1 cellular context compared by ENCODE assay signal in genomic region chr10:97292097-97292861, GRCh38.
TF ChIP-seq lines count a peak whose summit lies in the region.

Gene ARHGAP19 (minus strand): TSS chr10:97292637. CDS start chr10:97292627, 10 bp downstream.

TF ChIP-seq in HepG2, 621 proteins besides CTCF, POLR2A, EP300 and RAD21 (continued from another document and continues in another):
- TF ChIP-seq DZIP1 (CRISPR knock-in tag; IDR thresholded peaks at IDR 0.05) (no peak), HMGA1 (CRISPR knock-in tag; conservative IDR thresholded peaks at IDR 0.05) (no peak), ZNF749 (CRISPR knock-in tag; IDR thresholded peaks at IDR 0.05; ENCODE audit: borderline replicate concordance) (peak; percentile 40; the same call in 1 of the 2 replicates), CHD2 (IDR thresholded peaks at IDR 0.05; ENCODE audit: low read depth, low read length) (peak; percentile 13; the same call in 1 of the 2 replicates), SP5 (CRISPR knock-in tag; IDR thresholded peaks at IDR 0.05; ENCODE audit: borderline replicate concordance, low read depth) (peak; percentile 39; the same call in 1 of the 2 replicates), ZSCAN21 (CRISPR knock-in tag; IDR thresholded peaks at IDR 0.05; ENCODE audit: borderline replicate concordance) (peak; percentile 53; the same call in 1 of the 2 replicates), SOX6 (IDR thresholded peaks at IDR 0.05) (no peak), SOX6 (CRISPR knock-in tag; IDR thresholded peaks at IDR 0.05) (peak; percentile 75), ZNF878 (CRISPR knock-in tag; IDR thresholded peaks at IDR 0.05) (peak; percentile 40; the same call in 1 of the 2 replicates), PLRG1 (conservative IDR thresholded peaks at IDR 0.05) (no peak), YY1 (IDR thresholded peaks at IDR 0.05; ENCODE audit: insufficient read depth, insufficient replicate concordance, low read depth, low read length) (peak; percentile 90), ZNF44 (CRISPR knock-in tag; IDR thresholded peaks at IDR 0.05) (peak; percentile 70; the same call in 1 of the 2 replicates), RELA (CRISPR knock-in tag; IDR thresholded peaks at IDR 0.05) (peak; percentile 87; the same call in 1 of the 2 replicates), HDAC1 (CRISPR knock-in tag; IDR thresholded peaks at IDR 0.05) (peak; percentile 88), ZNF451 (CRISPR knock-in tag; IDR thresholded peaks at IDR 0.05) (no peak), ZNF350 (CRISPR knock-in tag; IDR thresholded peaks at IDR 0.05; ENCODE audit: borderline replicate concordance, low read depth) (peak; percentile 96), ZNF691 (CRISPR knock-in tag; IDR thresholded peaks at IDR 0.05; ENCODE audit: borderline replicate concordance, low read depth) (no peak), NFIC (IDR thresholded peaks at IDR 0.05; ENCODE audit: low read length) (no peak), HHEX (CRISPR knock-in tag; IDR thresholded peaks at IDR 0.05) (no peak), ZNF7 (CRISPR knock-in tag; IDR thresholded peaks at IDR 0.05) (no peak), CCAR2 (optimal IDR thresholded peaks at IDR 0.05; ENCODE audit: low read depth, low read length) (no peak), TOPORS (CRISPR knock-in tag; IDR thresholded peaks at IDR 0.05) (peak; percentile 47; the same call in 1 of the 2 replicates), TEAD2 (CRISPR knock-in tag; IDR thresholded peaks at IDR 0.05) (no peak; the same call in 1 of the 2 replicates), RARA (CRISPR knock-in tag; IDR thresholded peaks at IDR 0.05) (0 out of 2 replicates have a peak, but pooled peaks have one; percentile 9), MEF2D (CRISPR knock-in tag; IDR thresholded peaks at IDR 0.05) (no peak), MIER3 (CRISPR knock-in tag; IDR thresholded peaks at IDR 0.05; ENCODE audit: borderline replicate concordance) (peak; percentile 16; the same call in 1 of the 2 replicates), ZNF615 (CRISPR knock-in tag; IDR thresholded peaks at IDR 0.05; ENCODE audit: borderline replicate concordance) (no peak), SRSF4 (IDR thresholded peaks at IDR 0.05; ENCODE audit: low read depth, low read length, poor library complexity, severe bottlenecking) (no peak), RFXANK (CRISPR knock-in tag; IDR thresholded peaks at IDR 0.05) (no peak), SOX5 (CRISPR knock-in tag; IDR thresholded peaks at IDR 0.05; ENCODE audit: borderline replicate concordance) (no peak), SATB2 (CRISPR knock-in tag; IDR thresholded peaks at IDR 0.05) (no peak), ONECUT2 (CRISPR knock-in tag; IDR thresholded peaks at IDR 0.05) (no peak), ZNF577 (CRISPR knock-in tag; IDR thresholded peaks at IDR 0.05; ENCODE audit: borderline replicate concordance, low read depth) (no peak), ZFP1 (CRISPR knock-in tag; IDR thresholded peaks at IDR 0.05) (0 out of 2 replicates have a peak, but pooled peaks have one; percentile 8), ZNF549 (CRISPR knock-in tag; IDR thresholded peaks at IDR 0.05) (no peak), ZNF232 (CRISPR knock-in tag; IDR thresholded peaks at IDR 0.05; ENCODE audit: borderline replicate concordance) (no peak), NFKB2 (CRISPR knock-in tag; IDR thresholded peaks at IDR 0.05; ENCODE audit: borderline replicate concordance) (peak; percentile 74; the same call in 1 of the 2 replicates), MEIS2 (CRISPR knock-in tag; IDR thresholded peaks at IDR 0.05) (peak; percentile 88), ZNF781 (CRISPR knock-in tag; IDR thresholded peaks at IDR 0.05; ENCODE audit: borderline replicate concordance, not compliant biosample characterization) (peak; percentile 79), ZNF607 (CRISPR knock-in tag; IDR thresholded peaks at IDR 0.05; ENCODE audit: borderline replicate concordance) (no peak), ATF1 (CRISPR knock-in tag; IDR thresholded peaks at IDR 0.05) (no peak; the same call in none of the 2 replicates), KDM3A (CRISPR knock-in tag; IDR thresholded peaks at IDR 0.05; ENCODE audit: low read depth) (no peak), CBX2 (IDR thresholded peaks at IDR 0.05; ENCODE audit: low read depth, low read length) (no peak), CBX2 (CRISPR knock-in tag; IDR thresholded peaks at IDR 0.05; ENCODE audit: low read depth) (peak; percentile 32; the same call in 1 of the 2 replicates), NFE2L2 (IDR thresholded peaks at IDR 0.05; ENCODE audit: low read length) (no peak), HNRNPLL (IDR thresholded peaks at IDR 0.05; ENCODE audit: low read depth, low read length, poor library complexity, severe bottlenecking) (peak; percentile 77), ATF6 (CRISPR knock-in tag; conservative IDR thresholded peaks at IDR 0.05) (no peak), ZNF282 (IDR thresholded peaks at IDR 0.05; ENCODE audit: partially characterized antibody) (no peak), ZKSCAN5 (CRISPR knock-in tag; IDR thresholded peaks at IDR 0.05) (no peak)
- TF ChIP-seq, protein P1, sequence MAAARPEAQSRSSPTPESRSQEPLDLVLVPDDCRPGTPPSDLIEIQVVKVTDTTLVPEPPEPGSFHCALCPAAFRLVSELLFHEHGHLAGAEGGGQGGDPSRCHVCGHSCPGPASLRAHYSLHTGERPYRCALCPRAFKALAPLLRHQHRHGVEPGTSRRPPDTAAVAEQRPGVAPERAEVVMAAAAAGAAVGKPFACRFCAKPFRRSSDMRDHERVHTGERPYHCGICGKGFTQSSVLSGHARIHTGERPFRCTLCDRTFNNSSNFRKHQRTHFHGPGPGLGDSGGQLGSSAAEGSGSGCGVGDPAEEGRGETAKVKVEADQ (CRISPR knock-in tag; IDR thresholded peaks at IDR 0.05; ENCODE audit: borderline replicate concordance), result peak; percentile 83
- TF ChIP-seq, protein P2, sequence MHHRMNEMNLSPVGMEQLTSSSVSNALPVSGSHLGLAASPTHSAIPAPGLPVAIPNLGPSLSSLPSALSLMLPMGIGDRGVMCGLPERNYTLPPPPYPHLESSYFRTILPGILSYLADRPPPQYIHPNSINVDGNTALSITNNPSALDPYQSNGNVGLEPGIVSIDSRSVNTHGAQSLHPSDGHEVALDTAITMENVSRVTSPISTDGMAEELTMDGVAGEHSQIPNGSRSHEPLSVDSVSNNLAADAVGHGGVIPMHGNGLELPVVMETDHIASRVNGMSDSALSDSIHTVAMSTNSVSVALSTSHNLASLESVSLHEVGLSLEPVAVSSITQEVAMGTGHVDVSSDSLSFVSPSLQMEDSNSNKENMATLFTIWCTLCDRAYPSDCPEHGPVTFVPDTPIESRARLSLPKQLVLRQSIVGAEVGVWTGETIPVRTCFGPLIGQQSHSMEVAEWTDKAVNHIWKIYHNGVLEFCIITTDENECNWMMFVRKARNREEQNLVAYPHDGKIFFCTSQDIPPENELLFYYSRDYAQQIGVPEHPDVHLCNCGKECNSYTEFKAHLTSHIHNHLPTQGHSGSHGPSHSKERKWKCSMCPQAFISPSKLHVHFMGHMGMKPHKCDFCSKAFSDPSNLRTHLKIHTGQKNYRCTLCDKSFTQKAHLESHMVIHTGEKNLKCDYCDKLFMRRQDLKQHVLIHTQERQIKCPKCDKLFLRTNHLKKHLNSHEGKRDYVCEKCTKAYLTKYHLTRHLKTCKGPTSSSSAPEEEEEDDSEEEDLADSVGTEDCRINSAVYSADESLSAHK (CRISPR knock-in tag; IDR thresholded peaks at IDR 0.05; ENCODE audit: borderline replicate concordance), result no peak
- TF ChIP-seq, protein P3, sequence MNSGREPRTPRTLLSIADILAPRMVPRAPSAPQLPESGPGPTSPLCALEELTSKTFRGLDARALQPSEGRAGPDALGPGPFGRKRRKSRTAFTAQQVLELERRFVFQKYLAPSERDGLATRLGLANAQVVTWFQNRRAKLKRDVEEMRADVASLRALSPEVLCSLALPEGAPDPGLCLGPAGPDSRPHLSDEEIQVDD (CRISPR knock-in tag; IDR thresholded peaks at IDR 0.05; ENCODE audit: borderline replicate concordance), result no peak
- TF ChIP-seq, protein P4, sequence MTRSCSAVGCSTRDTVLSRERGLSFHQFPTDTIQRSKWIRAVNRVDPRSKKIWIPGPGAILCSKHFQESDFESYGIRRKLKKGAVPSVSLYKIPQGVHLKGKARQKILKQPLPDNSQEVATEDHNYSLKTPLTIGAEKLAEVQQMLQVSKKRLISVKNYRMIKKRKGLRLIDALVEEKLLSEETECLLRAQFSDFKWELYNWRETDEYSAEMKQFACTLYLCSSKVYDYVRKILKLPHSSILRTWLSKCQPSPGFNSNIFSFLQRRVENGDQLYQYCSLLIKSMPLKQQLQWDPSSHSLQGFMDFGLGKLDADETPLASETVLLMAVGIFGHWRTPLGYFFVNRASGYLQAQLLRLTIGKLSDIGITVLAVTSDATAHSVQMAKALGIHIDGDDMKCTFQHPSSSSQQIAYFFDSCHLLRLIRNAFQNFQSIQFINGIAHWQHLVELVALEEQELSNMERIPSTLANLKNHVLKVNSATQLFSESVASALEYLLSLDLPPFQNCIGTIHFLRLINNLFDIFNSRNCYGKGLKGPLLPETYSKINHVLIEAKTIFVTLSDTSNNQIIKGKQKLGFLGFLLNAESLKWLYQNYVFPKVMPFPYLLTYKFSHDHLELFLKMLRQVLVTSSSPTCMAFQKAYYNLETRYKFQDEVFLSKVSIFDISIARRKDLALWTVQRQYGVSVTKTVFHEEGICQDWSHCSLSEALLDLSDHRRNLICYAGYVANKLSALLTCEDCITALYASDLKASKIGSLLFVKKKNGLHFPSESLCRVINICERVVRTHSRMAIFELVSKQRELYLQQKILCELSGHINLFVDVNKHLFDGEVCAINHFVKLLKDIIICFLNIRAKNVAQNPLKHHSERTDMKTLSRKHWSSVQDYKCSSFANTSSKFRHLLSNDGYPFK (CRISPR knock-in tag; IDR thresholded peaks at IDR 0.05; ENCODE audit: borderline replicate concordance), result peak; percentile 95; the same call in 1 of the 2 replicates
- TF ChIP-seq, protein P5, sequence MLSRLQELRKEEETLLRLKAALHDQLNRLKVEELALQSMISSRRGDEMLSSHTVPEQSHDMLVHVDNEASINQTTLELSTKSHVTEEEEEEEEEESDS (CRISPR knock-in tag; IDR thresholded peaks at IDR 0.05; ENCODE audit: borderline replicate concordance), result peak; percentile 79; the same call in 1 of the 2 replicates
- TF ChIP-seq, protein P6, sequence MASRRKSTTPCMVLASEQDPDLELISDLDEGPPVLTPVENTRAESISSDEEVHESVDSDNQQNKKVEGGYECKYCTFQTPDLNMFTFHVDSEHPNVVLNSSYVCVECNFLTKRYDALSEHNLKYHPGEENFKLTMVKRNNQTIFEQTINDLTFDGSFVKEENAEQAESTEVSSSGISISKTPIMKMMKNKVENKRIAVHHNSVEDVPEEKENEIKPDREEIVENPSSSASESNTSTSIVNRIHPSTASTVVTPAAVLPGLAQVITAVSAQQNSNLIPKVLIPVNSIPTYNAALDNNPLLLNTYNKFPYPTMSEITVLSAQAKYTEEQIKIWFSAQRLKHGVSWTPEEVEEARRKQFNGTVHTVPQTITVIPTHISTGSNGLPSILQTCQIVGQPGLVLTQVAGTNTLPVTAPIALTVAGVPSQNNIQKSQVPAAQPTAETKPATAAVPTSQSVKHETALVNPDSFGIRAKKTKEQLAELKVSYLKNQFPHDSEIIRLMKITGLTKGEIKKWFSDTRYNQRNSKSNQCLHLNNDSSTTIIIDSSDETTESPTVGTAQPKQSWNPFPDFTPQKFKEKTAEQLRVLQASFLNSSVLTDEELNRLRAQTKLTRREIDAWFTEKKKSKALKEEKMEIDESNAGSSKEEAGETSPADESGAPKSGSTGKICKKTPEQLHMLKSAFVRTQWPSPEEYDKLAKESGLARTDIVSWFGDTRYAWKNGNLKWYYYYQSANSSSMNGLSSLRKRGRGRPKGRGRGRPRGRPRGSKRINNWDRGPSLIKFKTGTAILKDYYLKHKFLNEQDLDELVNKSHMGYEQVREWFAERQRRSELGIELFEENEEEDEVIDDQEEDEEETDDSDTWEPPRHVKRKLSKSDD (CRISPR knock-in tag; IDR thresholded peaks at IDR 0.05; ENCODE audit: low read depth), result 0 out of 2 replicates have a peak, but pooled peaks have one; percentile 17
